1 cellular context compared by ENCODE assay signal in genomic region chr14:56349942-56350341, GRCh38.
TF ChIP-seq lines count a peak whose summit lies in the region.

No MANE protein-coding gene starts in this region.

TF ChIP-seq in WTC11, 78 proteins besides CTCF, POLR2A, EP300 and RAD21 (continued from another document):
- no peak for TF ChIP-seq ZNF532 (CRISPR knock-in tag; IDR thresholded peaks at IDR 0.05; ENCODE audit: borderline replicate concordance)
- TF ChIP-seq FOXJ3 (CRISPR knock-in tag; IDR thresholded peaks at IDR 0.05; ENCODE audit: borderline replicate concordance), result no peak
- no peak for TF ChIP-seq CREB1 (CRISPR knock-in tag; IDR thresholded peaks at IDR 0.05)
- TF ChIP-seq JAZF1 (CRISPR knock-in tag; IDR thresholded peaks at IDR 0.05), result no peak
- no peak for TF ChIP-seq SMAD4 (CRISPR knock-in tag; IDR thresholded peaks at IDR 0.05)
- TF ChIP-seq, protein P1, sequence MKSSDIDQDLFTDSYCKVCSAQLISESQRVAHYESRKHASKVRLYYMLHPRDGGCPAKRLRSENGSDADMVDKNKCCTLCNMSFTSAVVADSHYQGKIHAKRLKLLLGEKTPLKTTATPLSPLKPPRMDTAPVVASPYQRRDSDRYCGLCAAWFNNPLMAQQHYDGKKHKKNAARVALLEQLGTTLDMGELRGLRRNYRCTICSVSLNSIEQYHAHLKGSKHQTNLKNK (CRISPR knock-in tag; IDR thresholded peaks at IDR 0.05), result no peak
- TF ChIP-seq GTF2I (CRISPR knock-in tag; conservative IDR thresholded peaks at IDR 0.05), result no peak
- no peak for TF ChIP-seq SP1 (CRISPR knock-in tag; conservative IDR thresholded peaks at IDR 0.05)
- TF ChIP-seq, protein P2, sequence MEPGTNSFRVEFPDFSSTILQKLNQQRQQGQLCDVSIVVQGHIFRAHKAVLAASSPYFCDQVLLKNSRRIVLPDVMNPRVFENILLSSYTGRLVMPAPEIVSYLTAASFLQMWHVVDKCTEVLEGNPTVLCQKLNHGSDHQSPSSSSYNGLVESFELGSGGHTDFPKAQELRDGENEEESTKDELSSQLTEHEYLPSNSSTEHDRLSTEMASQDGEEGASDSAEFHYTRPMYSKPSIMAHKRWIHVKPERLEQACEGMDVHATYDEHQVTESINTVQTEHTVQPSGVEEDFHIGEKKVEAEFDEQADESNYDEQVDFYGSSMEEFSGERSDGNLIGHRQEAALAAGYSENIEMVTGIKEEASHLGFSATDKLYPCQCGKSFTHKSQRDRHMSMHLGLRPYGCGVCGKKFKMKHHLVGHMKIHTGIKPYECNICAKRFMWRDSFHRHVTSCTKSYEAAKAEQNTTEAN (CRISPR knock-in tag; IDR thresholded peaks at IDR 0.05), result no peak
- TF ChIP-seq ATF1 (CRISPR knock-in tag; IDR thresholded peaks at IDR 0.05), result no peak
- no peak for TF ChIP-seq ZNF263 (CRISPR knock-in tag; IDR thresholded peaks at IDR 0.05; ENCODE audit: low read depth)
- TF ChIP-seq NR2C2 (CRISPR knock-in tag; IDR thresholded peaks at IDR 0.05), result no peak
- no peak for TF ChIP-seq FOXK1 (CRISPR knock-in tag; IDR thresholded peaks at IDR 0.05)
- TF ChIP-seq, protein P3, sequence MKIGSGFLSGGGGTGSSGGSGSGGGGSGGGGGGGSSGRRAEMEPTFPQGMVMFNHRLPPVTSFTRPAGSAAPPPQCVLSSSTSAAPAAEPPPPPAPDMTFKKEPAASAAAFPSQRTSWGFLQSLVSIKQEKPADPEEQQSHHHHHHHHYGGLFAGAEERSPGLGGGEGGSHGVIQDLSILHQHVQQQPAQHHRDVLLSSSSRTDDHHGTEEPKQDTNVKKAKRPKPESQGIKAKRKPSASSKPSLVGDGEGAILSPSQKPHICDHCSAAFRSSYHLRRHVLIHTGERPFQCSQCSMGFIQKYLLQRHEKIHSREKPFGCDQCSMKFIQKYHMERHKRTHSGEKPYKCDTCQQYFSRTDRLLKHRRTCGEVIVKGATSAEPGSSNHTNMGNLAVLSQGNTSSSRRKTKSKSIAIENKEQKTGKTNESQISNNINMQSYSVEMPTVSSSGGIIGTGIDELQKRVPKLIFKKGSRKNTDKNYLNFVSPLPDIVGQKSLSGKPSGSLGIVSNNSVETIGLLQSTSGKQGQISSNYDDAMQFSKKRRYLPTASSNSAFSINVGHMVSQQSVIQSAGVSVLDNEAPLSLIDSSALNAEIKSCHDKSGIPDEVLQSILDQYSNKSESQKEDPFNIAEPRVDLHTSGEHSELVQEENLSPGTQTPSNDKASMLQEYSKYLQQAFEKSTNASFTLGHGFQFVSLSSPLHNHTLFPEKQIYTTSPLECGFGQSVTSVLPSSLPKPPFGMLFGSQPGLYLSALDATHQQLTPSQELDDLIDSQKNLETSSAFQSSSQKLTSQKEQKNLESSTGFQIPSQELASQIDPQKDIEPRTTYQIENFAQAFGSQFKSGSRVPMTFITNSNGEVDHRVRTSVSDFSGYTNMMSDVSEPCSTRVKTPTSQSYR (CRISPR knock-in tag; IDR thresholded peaks at IDR 0.05), result no peak
